In the genomic region with DNA sequence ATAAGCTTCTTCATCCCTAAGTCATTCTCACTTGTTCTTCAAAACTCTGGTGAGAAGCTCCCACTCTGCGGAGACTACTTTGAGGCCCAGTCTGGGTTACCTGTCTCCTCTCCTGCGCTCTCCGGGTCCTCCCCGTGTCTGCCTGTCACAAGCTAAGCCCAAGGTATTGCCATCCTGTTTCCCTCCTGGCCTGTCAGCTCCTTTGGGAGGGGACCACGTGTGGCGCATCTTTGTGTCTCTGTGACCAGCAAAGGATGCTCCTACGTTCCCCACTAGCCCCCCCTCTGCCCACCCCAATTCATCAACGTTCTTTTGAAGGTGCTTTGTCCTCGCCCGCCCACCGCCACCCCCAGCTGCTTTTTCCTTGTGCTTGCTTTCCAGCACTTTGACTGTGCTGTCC, we compare ENCODE assay signal across 31 cellular contexts. TPM values are rescaled to one million over a fixed set of nuclear protein-coding genes. Genes with fewer than 3 reads are reported as not detected.
DNase-seq lines count a peak whose midpoint lies in the region; ATAC-seq, FAIRE-seq and TF ChIP-seq lines count a peak whose summit lies in the region.
"Had no signal": no experiment of that assay in that cellular context is flagged by ENCODE, and none has a peak within 500 bp of the region (broad histone marks: within the 10 kb centered on the region; RNA-seq: fewer than 3 reads in every experiment).

No MANE protein-coding gene starts in this region.

- DNase-seq in Caco-2 (no peak), WTC11 (ENCODE audit: low spot score) (no peak), kidney (peak; percentile 56), sigmoid colon (peak; percentile 52), Kasumi-1 (lab: John Stamatoyannopoulos, UW) (no peak)
- DNase-seq in activated CD8-positive, alpha-beta memory T cell treated with anti-CD3 and anti-CD28 coated beads, Interleukin-2, amount 50 U/mL, for 4 hours: no peak
- DNase-seq in CD4-positive, alpha-beta T cell: no peak
- DNase-seq: activated B cell treated with CpG ODN at 0.5 μM for 24 hours; activated CD8-positive, alpha-beta memory T cell treated with anti-CD3 and anti-CD28 coated beads, Interleukin-2, amount 10 ng/mL, durations not matched to agents 7 days and 5 days; activated naive CD4-positive, alpha-beta T cell treated with anti-CD3 and anti-CD28 coated beads, Interleukin-2, amount 50 U/mL, for 16 hours; AML-193; amygdala; CD8-positive, alpha-beta T cell; endodermal cell; foreskin melanocyte; GM23248; hippocampal formation; immature natural killer cell; NCI-H1105 treated with DMSO at 0.1 percent for 48 hours; NCI-H1930; NCI-H226; stimulated activated CD4-positive, alpha-beta T cell treated with anti-CD3 and anti-CD28 coated beads, Interleukin-12 subunit alpha, Interleukin-12 subunit beta, amount 100 ng/mL, for 4 hours; stimulated activated CD4-positive, alpha-beta T cell treated with anti-CD3 and anti-CD28 coated beads, Interleukin-4, amount 100 ng/mL, for 1 hour had no signal

- peaks cover 4% of the 10 kb centered on the region for H3K36me3 Mint-ChIP-seq in Caco-2 (ENCODE audit: insufficient read depth, unreplicated experiment)
- peaks cover 14% of the 10 kb centered on the region for H3K36me3 Mint-ChIP-seq in WTC11
- no peaks in the 10 kb centered on the region for H3K36me3 Mint-ChIP-seq in CD4-positive, alpha-beta T cell (ENCODE audit: low read depth)
- H3K36me3 Mint-ChIP-seq: activated CD8-positive, alpha-beta memory T cell treated with anti-CD3 and anti-CD28 coated beads, Interleukin-2, amount 10 ng/mL, durations not matched to agents 7 days and 5 days; CD8-positive, alpha-beta T cell; immature natural killer cell had no signal

- CTCF ChIA-PET in Caco-2 (lab: Charles Lee) (interaction anchor here (0.7 kb wide), 1 partner anchor 8 kb away, joined by 3 read pairs; no protein-coding TSS in a partner anchor), WTC11 (lab: Charles Lee) (interaction anchor here (1.0 to 1.5 kb wide), 7 partner anchors 8 to 106 kb away, joined by 3 to 10 read pairs (median 4); no protein-coding TSS in a partner anchor)
- CTCF ChIA-PET in CD4-positive, alpha-beta T cell (lab: Charles Lee): no interaction called here

- TF ChIP-seq CTCF in Caco-2 (IDR thresholded peaks at IDR 0.05; ENCODE audit: insufficient read depth in 1 of 2, low read depth in 1 of 2, low read length in 1 of 2, severe bottlenecking in 1 of 2, unreplicated experiment in 1 of 2) (no peak), WTC11 (IDR thresholded peaks at IDR 0.05) (no peak), kidney (IDR thresholded peaks at IDR 0.05; ENCODE audit: borderline replicate concordance, extremely low read depth, insufficient read depth) (no peak), sigmoid colon (IDR thresholded peaks at IDR 0.05) (no peak)
- TF ChIP-seq CTCF in CD4-positive, alpha-beta T cell (IDR thresholded peaks at IDR 0.05): no peak

- 0 out of 2 replicates have a peak, but pooled peaks have one; percentile 28 for ATAC-seq in WTC11
- no peak for ATAC-seq in GM21447 (IDR thresholded peaks at IDR 0.05; ENCODE audit: unreplicated experiment)
- ATAC-seq in CD4-positive, alpha-beta T cell (ENCODE audit: poor library complexity): no peak
- ATAC-seq: A549; activated CD8-positive, alpha-beta memory T cell treated with anti-CD3 and anti-CD28 coated beads, Interleukin-2, amount 10 ng/mL, durations not matched to agents 7 days and 5 days; CD8-positive, alpha-beta T cell; esophagus mucosa had no signal

- H3K36me3 ChIP-seq in Caco-2 (ENCODE audit: control insufficient read depth, insufficient read depth, low read length): no peaks in the 10 kb centered on the region
- no peaks in the 10 kb centered on the region for H3K36me3 ChIP-seq in kidney (ENCODE audit: control insufficient read depth in 1 of 2, insufficient read depth in 2 of 2, low read length in 2 of 2)
- H3K36me3 ChIP-seq in sigmoid colon: no peaks in the 10 kb centered on the region
- H3K36me3 ChIP-seq: SJSA1 had no signal

- peaks cover 47% of the 10 kb centered on the region for H3K4me1 ChIP-seq in Caco-2
- H3K4me1 ChIP-seq in kidney (ENCODE audit: control insufficient read depth in 1 of 2, insufficient read depth in 1 of 2, low read depth in 1 of 2, low read length in 2 of 2): no peaks in the 10 kb centered on the region
- no peaks in the 10 kb centered on the region for H3K4me1 ChIP-seq in sigmoid colon

- H3K27me3 ChIP-seq in Caco-2 (replicated peaks; ENCODE audit: control insufficient read depth, insufficient read depth, low read length) (no peaks in the 10 kb centered on the region), sigmoid colon (no peaks in the 10 kb centered on the region)
- no peaks in the 10 kb centered on the region for H3K27me3 ChIP-seq in CD4-positive, alpha-beta T cell (ENCODE audit: control insufficient read depth, insufficient read depth, low read length)
- H3K27me3 ChIP-seq: SJSA1 had no signal

- no peak for TF ChIP-seq POLR2A in sigmoid colon (IDR thresholded peaks at IDR 0.05)

- H3K9me3 Mint-ChIP-seq in Caco-2 (ENCODE audit: unreplicated experiment) (peaks cover 5% of the 10 kb centered on the region), WTC11 (peaks cover 15% of the 10 kb centered on the region)
- H3K9me3 Mint-ChIP-seq in CD4-positive, alpha-beta T cell: peaks cover 2% of the 10 kb centered on the region
- H3K9me3 Mint-ChIP-seq: immature natural killer cell had no signal

- TF ChIP-seq EP300 in sigmoid colon (IDR thresholded peaks at IDR 0.05): no peak

- peaks cover 38% of the 10 kb centered on the region for H3K4me1 Mint-ChIP-seq in Caco-2 (ENCODE audit: low read depth, unreplicated experiment)
- H3K4me1 Mint-ChIP-seq in WTC11: peaks cover 39% of the 10 kb centered on the region
- H3K4me1 Mint-ChIP-seq in CD4-positive, alpha-beta T cell (ENCODE audit: low read depth): no peaks in the 10 kb centered on the region
- H3K4me1 Mint-ChIP-seq: activated B cell treated with CpG ODN at 0.5 μM for 24 hours; activated CD8-positive, alpha-beta memory T cell treated with anti-CD3 and anti-CD28 coated beads, Interleukin-2, amount 10 ng/mL, durations not matched to agents 7 days and 5 days; immature natural killer cell had no signal

- WGBS in sigmoid colon, 2 donors: 84 to 86% methylated on average over 11 of the region's 11 CpGs

- H3K4me3 Mint-ChIP-seq in Caco-2 (ENCODE audit: unreplicated experiment) (no peak overlapping the region), WTC11 (no peak overlapping the region)
- no peak overlapping the region for H3K4me3 Mint-ChIP-seq in CD4-positive, alpha-beta T cell
- H3K4me3 Mint-ChIP-seq: activated B cell treated with CpG ODN at 0.5 μM for 24 hours; activated CD8-positive, alpha-beta memory T cell treated with anti-CD3 and anti-CD28 coated beads, Interleukin-2, amount 10 ng/mL, durations not matched to agents 7 days and 5 days; activated T-helper 1 cell treated with anti-CD3 and anti-CD28 coated beads, Interleukin-12 subunit alpha, Interleukin-12 subunit beta, Interleukin-2, Interleukin-4 antibody, amounts not matched to agents 30 ng/mL and 10 ng/mL and 1 ng/mL, durations not matched to agents 14 hours and 24 hours and 36 hours; CD8-positive, alpha-beta T cell; endodermal cell; immature natural killer cell had no signal

- POLR2A ChIA-PET in Caco-2 (lab: Charles Lee): no interaction called here
- POLR2A ChIA-PET in WTC11 (lab: Charles Lee): no interaction called here
- POLR2A ChIA-PET in CD4-positive, alpha-beta T cell (lab: Charles Lee): interaction anchor here (0.7 kb wide), 1 partner anchor 203 kb away, joined by 3 read pairs; no protein-coding TSS in a partner anchor

- H3K9me3 ChIP-seq in Caco-2 (peaks cover 4% of the 10 kb centered on the region; the same call in 1 of the 2 replicates), kidney (ENCODE audit: control insufficient read depth in 1 of 2, low read length in 2 of 2) (no peaks in the 10 kb centered on the region), sigmoid colon (peaks cover 0 to 5% (median 0%) of the 10 kb centered on the region in 4 donors)
- no peaks in the 10 kb centered on the region for H3K9me3 ChIP-seq in CD4-positive, alpha-beta T cell (ENCODE audit: control insufficient read depth, low read length)
- H3K9me3 ChIP-seq: SJSA1 had no signal

- H3K4me3 ChIP-seq in Caco-2 (ENCODE audit: low read depth, low read length) (no peak overlapping the region), kidney (ENCODE audit: low read length in 2 of 2) (no peak overlapping the region), sigmoid colon (no peak overlapping the region)
- H3K4me3 ChIP-seq: A549, GM23248, SJSA1 had no signal

- no peak overlapping the region for H3K27ac ChIP-seq in kidney (ENCODE audit: low read depth in 2 of 2, low read length in 2 of 2)
- H3K27ac ChIP-seq in sigmoid colon: no peak overlapping the region
- H3K27ac ChIP-seq in CD4-positive, alpha-beta T cell (ENCODE audit: low read depth, low read length): no peak overlapping the region
- H3K27ac ChIP-seq: SJSA1 had no signal

- BruUV-seq in Caco-2 (replicated peaks; lab: Mats Ljungman, UMichigan): no TSS peak

- H3K27ac Mint-ChIP-seq in Caco-2 (ENCODE audit: unreplicated experiment): peak overlapping the region; percentile 34
- no peak overlapping the region for H3K27ac Mint-ChIP-seq in WTC11
- H3K27ac Mint-ChIP-seq in CD4-positive, alpha-beta T cell: no peak overlapping the region
- H3K27ac Mint-ChIP-seq: activated B cell treated with CpG ODN at 0.5 μM for 24 hours; activated CD8-positive, alpha-beta memory T cell treated with anti-CD3 and anti-CD28 coated beads, Interleukin-2, amount 10 ng/mL, durations not matched to agents 7 days and 5 days; activated T-helper 1 cell treated with anti-CD3 and anti-CD28 coated beads, Interleukin-12 subunit alpha, Interleukin-12 subunit beta, Interleukin-2, Interleukin-4 antibody, amounts not matched to agents 30 ng/mL and 10 ng/mL and 1 ng/mL, durations not matched to agents 14 hours and 24 hours and 36 hours; CD8-positive, alpha-beta T cell; endodermal cell; immature natural killer cell had no signal

- no peak overlapping the region for H3K9ac ChIP-seq in kidney (ENCODE audit: low read length in 2 of 2)

- intact Hi-C loops in Caco-2 (cut with micrococcal nuclease; ENCODE audit: unreplicated experiment) (no loop called here), kidney (cut with DNase I) (no loop called here), sigmoid colon (cut with DNase I) (no loop called here)
- intact Hi-C loops in CD4-positive, alpha-beta T cell (cut with DNase I, micrococcal nuclease): no loop called here

- FAIRE-seq in kidney (lab: Jason Lieb, UNC): no peak
- FAIRE-seq: A549, RCC 7860 had no signal

- H3K27me3 Mint-ChIP-seq in Caco-2 (ENCODE audit: insufficient read depth, unreplicated experiment) (no peaks in the 10 kb centered on the region), WTC11 (ENCODE audit: low read depth) (peaks cover 5% of the 10 kb centered on the region; the same call in 1 of the 2 replicates)
- H3K27me3 Mint-ChIP-seq in CD4-positive, alpha-beta T cell: peaks cover 11% of the 10 kb centered on the region

RNA-seq across cellular contexts. Expression of gene FBLN1, which starts 31.8 kb away (rescaled TPM):
- total RNA-seq in Caco-2 (2022) (510 and 519 TPM in 2 replicates), WTC11 (2021) (183 to 219 TPM (median 217 TPM) in 3 replicates), kidney (105 TPM), sigmoid colon (100 to 1,000 TPM; 123 to 230 (median 205) TPM)
- polyA plus RNA-seq in kidney (ENCODE audit: insufficient read depth, low read depth, low replicate concordance) (23.3 TPM), sigmoid colon (10 to 100 TPM in 2 of 3 donors, 1 to 10 TPM in 1; 9.0 to 43.6 (median 33.0) TPM)
- total RNA-seq in CD4-positive, alpha-beta T cell: not detected
- total RNA-seq: activated B cell treated with CpG ODN at 0.5 μM for 24 hours; activated T-helper 1 cell treated with anti-CD3 and anti-CD28 coated beads, Interleukin-12 subunit alpha, Interleukin-12 subunit beta, Interleukin-2, Interleukin-4 antibody, amounts not matched to agents 30 ng/mL and 10 ng/mL and 1 ng/mL, durations not matched to agents 14 hours and 24 hours and 36 hours; CD8-positive, alpha-beta T cell had no signal
- polyA plus RNA-seq: immature natural killer cell had no signal

RNA-seq across cellular contexts. Expression of gene RIBC2, which starts 57.4 kb away (rescaled TPM):
- total RNA-seq in Caco-2 (2022): 11.5 and 14.1 TPM in 2 replicates
- total RNA-seq in WTC11 (2021): 1.7 to 2.4 TPM (median 2.4 TPM) in 3 replicates
- 1.0 TPM for total RNA-seq in kidney
- not detected for polyA plus RNA-seq in kidney (ENCODE audit: insufficient read depth, low read depth, low replicate concordance)
- not detected for total RNA-seq in sigmoid colon
- polyA plus RNA-seq in sigmoid colon: 1 to 10 TPM in 1 of 3 donors, not detected in 2; 1.5 TPM
- total RNA-seq in CD4-positive, alpha-beta T cell: under 1 TPM in 1 of 2 experiments, not detected in 1; 0.41 TPM
- total RNA-seq: cardiac septum, mesenteric fat pad, SJSA1 had no signal

RNA-seq across cellular contexts. Expression of gene SMC1B, which starts 57.5 kb away (rescaled TPM):
- total RNA-seq in Caco-2 (2022) (4.6 and 5.3 TPM in 2 replicates), WTC11 (2021) (0.07 to 0.18 TPM (median 0.11 TPM) in 3 replicates), kidney (not detected), sigmoid colon (not detected)
- polyA plus RNA-seq in kidney (ENCODE audit: insufficient read depth, low read depth, low replicate concordance) (not detected), sigmoid colon (under 1 TPM in 1 of 3 donors, not detected in 2; 0.07 TPM)
- not detected for total RNA-seq in CD4-positive, alpha-beta T cell
- total RNA-seq: cardiac septum; CD8-positive, alpha-beta T cell; esophagus mucosa; GM23248; mesenteric fat pad; SJSA1 had no signal

Comparison
In these comparisons a context has a peak if more than half of its experiments do, and no peak if none do; other contexts are left out.
1. DNase-seq: peak in kidney (single experiment) and sigmoid colon (single experiment); none in Caco-2 (0 of 2), WTC11 (single experiment), activated CD8-positive, alpha-beta memory T cell treated with anti-CD3 and anti-CD28 coated beads, Interleukin-2, amount 50 U/mL, for 4 hours (single experiment), Kasumi-1 (0 of 2) and CD4-positive, alpha-beta T cell (0 of 10).
2. RNA of gene FBLN1, which starts 31.8 kb away (total RNA-seq): 510 to 519 TPM in Caco-2, 123 to 230 TPM in sigmoid colon, 183 to 219 TPM in WTC11 and 105 TPM in kidney (single experiment); not detected in CD4-positive, alpha-beta T cell; every median in the first group is over 100 times any median in the second.